Comparison of ENCODE assay signal across 9 cellular contexts in the genomic region with DNA sequence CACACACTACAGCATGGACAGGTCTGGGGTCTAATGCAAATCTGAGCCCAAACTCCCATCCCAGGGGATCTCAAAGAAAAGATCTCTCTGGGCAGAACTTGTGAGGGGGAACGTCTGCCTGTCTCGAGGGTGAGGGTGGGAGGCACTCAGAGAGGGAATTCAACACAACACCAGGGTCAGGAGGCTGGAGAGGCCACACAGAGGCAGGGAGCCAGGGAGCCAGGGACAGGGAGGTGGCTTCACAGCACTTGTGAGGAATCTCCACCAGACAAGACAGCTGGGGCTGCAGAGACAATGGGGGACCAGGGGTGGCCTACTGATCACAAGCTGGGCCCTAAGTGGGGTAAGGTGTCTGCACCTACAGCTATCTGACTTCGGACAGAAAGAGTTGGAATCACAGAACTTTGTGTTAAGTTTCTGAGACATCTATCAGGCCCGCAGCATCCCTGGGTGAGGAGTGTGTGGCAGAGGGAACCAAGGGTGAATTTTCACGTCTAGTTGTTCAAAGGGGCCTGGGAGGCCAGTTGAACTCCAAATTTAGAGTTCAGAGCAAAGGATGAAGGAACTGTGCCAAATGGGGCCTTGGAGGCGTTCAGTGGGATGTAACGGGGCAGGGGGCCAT. TPM values are rescaled to one million over a fixed set of nuclear protein-coding genes. Genes with fewer than 3 reads are reported as not detected.
DNase-seq lines count a peak whose midpoint lies in the region; ATAC-seq, FAIRE-seq and TF ChIP-seq lines count a peak whose summit lies in the region.
"Had no signal": no experiment of that assay in that cellular context is flagged by ENCODE, and none has a peak within 500 bp of the region (broad histone marks: within the 10 kb centered on the region; RNA-seq: fewer than 3 reads in every experiment).

No MANE protein-coding gene starts in this region.

- H3K23ac ChIP-seq in H1 (ENCODE audit: insufficient read length), result no peak overlapping the region

- H3K27ac Mint-ChIP-seq in nephron progenitor cell, result peak overlapping the region; percentile 87

- H2BK15ac ChIP-seq in H1 (ENCODE audit: low read length), result 0 out of 2 replicates have a peak overlapping the region, but pooled peaks have one; percentile 16

- peak overlapping the region; percentile 99 for H3K4me3 Mint-ChIP-seq in nephron progenitor cell

- peak overlapping the region; percentile 80 for H3K27ac ChIP-seq in C4-2B
- peak overlapping the region; percentile 30; the same call in 1 of the 2 replicates for H3K27ac ChIP-seq in H1 (ENCODE audit: low read depth, low read length)

- no peaks in the 10 kb centered on the region for H3K9me3 ChIP-seq in H1 (ENCODE audit: insufficient read depth in 2 of 2, low read depth in 1 of 2, low read length in 1 of 2)

- TF ChIP-seq POLR2A in H1 (IDR thresholded peaks at IDR 0.05; ENCODE audit: control extremely low read depth in 1 of 2, low read depth in 2 of 2, low read length in 2 of 2), result no peak

- H3K79me1 ChIP-seq in H1 (ENCODE audit: low read depth, low read length), result peaks cover 22% of the 10 kb centered on the region

- peaks cover 17% of the 10 kb centered on the region for H3K36me3 Mint-ChIP-seq in nephron progenitor cell (ENCODE audit: low read depth)

- 52% methylated on average over 7 of the region's 7 CpGs; no CpG with 5 or more reads in 1 of the 2 experiments for WGBS in H1 (ENCODE audit: extremely low coverage in 1 of 2, insufficient coverage in 1 of 2, insufficient read length in 1 of 2, insufficient replicate concordance in 2 of 2, low coverage in 1 of 2, low lambda C conversion rate in 2 of 2, missing lambda C conversion rate in 1 of 2), 2 experiments

- no peak overlapping the region for H2BK120ac ChIP-seq in H1 (replicated peaks; ENCODE audit: low read depth, low read length)

- H2BK20ac ChIP-seq in H1 (ENCODE audit: low read length), result no peak overlapping the region

- TF ChIP-seq CTCF in C4-2B (conservative IDR thresholded peaks at IDR 0.05) (no peak), H1 (IDR thresholded peaks at IDR 0.05; ENCODE audit: control extremely low read depth in 1 of 3, insufficient read depth in 1 of 3, low read depth in 1 of 3, low read length in 3 of 3) (no peak), nephron progenitor cell (IDR thresholded peaks at IDR 0.05) (no peak)

- H3K56ac ChIP-seq in H1 (replicated peaks; ENCODE audit: insufficient read length, low read depth, low read length), result no peak overlapping the region

- peaks cover 25% of the 10 kb centered on the region for H3K4me1 Mint-ChIP-seq in nephron progenitor cell

- H2AFZ ChIP-seq in H1 (ENCODE audit: low read length), result no peak overlapping the region

- H4K20me1 ChIP-seq in H1 (replicated peaks in 1 of 2; ENCODE audit: control insufficient read depth in 1 of 2, insufficient read depth in 2 of 2, low read length in 2 of 2), result peaks cover 11 to 12% of the 10 kb centered on the region in 2 experiments

- H3K27me3 ChIP-seq in H1 (replicated peaks in 1 of 4; ENCODE audit: control insufficient read depth in 3 of 4, extremely low read depth in 1 of 4, insufficient read depth in 3 of 4, low read length in 3 of 4), result no peaks in the 10 kb centered on the region; a peak in 1 of 7 replicates

- peaks cover 0 to 13% (median 8%) of the 10 kb centered on the region in 4 experiments; a peak in 6 of 7 replicates for H3K4me1 ChIP-seq in H1 (replicated peaks in 1 of 4; ENCODE audit: control insufficient read depth in 3 of 4, insufficient read depth in 4 of 4, low read length in 3 of 4)

- peak; percentile 15 for DNase-seq in NAMALWA (ENCODE audit: low spot score)
- DNase-seq in H1 (ENCODE audit: low read depth in 1 of 2, low spot score in 2 of 2), result no peak
- no peak for DNase-seq in nephron progenitor cell
- no peak for DNase-seq in NCI-H146 treated with DMSO at 0.1 percent for 48 hours (lab: John Stamatoyannopoulos, UW; ENCODE audit: unreplicated experiment)
- no peak for DNase-seq in COLO668 (lab: John Stamatoyannopoulos, UW; ENCODE audit: unreplicated experiment)
- DNase-seq in NCI-H1417 (lab: John Stamatoyannopoulos, UW), result no peak
- DNase-seq: SW 1271 had no signal

- POLR2A ChIA-PET in H1 (lab: Charles Lee; ENCODE audit: partially characterized antibody), result interaction anchor here (1.2 to 5.0 kb wide), 3 partner anchors 12 to 52 kb away, joined by 3 to 71 read pairs (median 5); a partner anchor contains a TSS

- H3K23me2 ChIP-seq in H1 (ENCODE audit: low read depth, low read length), result peaks cover 10% of the 10 kb centered on the region

- no peak overlapping the region for H4K91ac ChIP-seq in H1 (replicated peaks; ENCODE audit: insufficient read length, low read length)

- H3K36me3 ChIP-seq in H1 (ENCODE audit: control insufficient read depth in 2 of 4, insufficient read depth in 4 of 4, low read length in 3 of 4), result peaks cover 1 to 9% (median 2%) of the 10 kb centered on the region in 4 experiments; a peak in 5 of 8 replicates

- no peak overlapping the region for H2AK5ac ChIP-seq in H1 (ENCODE audit: low read depth, low read length)

- no peak overlapping the region for H4K8ac ChIP-seq in H1 (ENCODE audit: extremely low read depth, insufficient read depth, low read length)

- H3K79me2 ChIP-seq in H1 (ENCODE audit: control insufficient read depth in 1 of 2, insufficient read depth in 2 of 2, low read length in 2 of 2), result peaks cover 0 to 29% of the 10 kb centered on the region in 2 experiments; a peak in 2 of 4 replicates

- CTCF ChIA-PET in H1 (lab: Charles Lee; ENCODE audit: partially characterized antibody), result interaction anchor here (1.3 to 5.1 kb wide), 3 partner anchors 11 to 181 kb away, joined by 3 to 28 read pairs (median 6); a partner anchor contains a TSS

- H3K4me2 ChIP-seq in H1 (ENCODE audit: insufficient read depth in 1 of 2, low read depth in 2 of 2, low read length in 2 of 2), result peak overlapping the region; percentile 90 to 91

- H2BK5ac ChIP-seq in H1 (ENCODE audit: low read depth, low read length), result no peak overlapping the region

- peaks cover 4% of the 10 kb centered on the region for H3K27me3 Mint-ChIP-seq in nephron progenitor cell (ENCODE audit: low read depth, poor library complexity)

- TF ChIP-seq EP300 in H1 (IDR thresholded peaks at IDR 0.05; ENCODE audit: borderline replicate concordance in 1 of 2, low read depth in 2 of 2, low read length in 2 of 2), result no peak

- peak overlapping the region; percentile 64 to 89 (median 76) for H3K4me3 ChIP-seq in H1 (ENCODE audit: extremely low read depth in 1 of 4, insufficient read depth in 2 of 4, low read depth in 3 of 4, low read length in 4 of 4)

- H3K9ac ChIP-seq in H1 (replicated peaks in 1 of 4; ENCODE audit: extremely low read depth in 1 of 4, low read depth in 3 of 4, low read length in 3 of 4), result peak overlapping the region in 3 of 4 experiments; percentile 34 to 80 (median 71); a peak in 5 of 7 replicates

- H3K9me3 Mint-ChIP-seq in nephron progenitor cell, result peaks cover 1% of the 10 kb centered on the region

- TF ChIP-seq RAD21 in H1 (IDR thresholded peaks at IDR 0.05 in 1 of 2, conservative IDR thresholded peaks at IDR 0.05 in 1 of 2; ENCODE audit: low read depth in 2 of 2, low read length in 2 of 2), result no peak

- H2BK12ac ChIP-seq in H1 (ENCODE audit: low read depth, low read length), result no peak overlapping the region

- no peak for ATAC-seq in HG02571 (IDR thresholded peaks at IDR 0.05; ENCODE audit: unreplicated experiment)

- no peak overlapping the region for H3K4ac ChIP-seq in H1 (replicated peaks; ENCODE audit: insufficient read length, low read depth, low read length)

- H4K5ac ChIP-seq in H1 (ENCODE audit: insufficient read length, low read depth, low read length), result no peak overlapping the region

- H3K14ac ChIP-seq in H1 (ENCODE audit: insufficient read length), result no peak overlapping the region

- H3K18ac ChIP-seq in H1 (ENCODE audit: extremely low read depth, low read length), result no peak overlapping the region; the same call in 1 of the 2 replicates

- no peak for FAIRE-seq in H1 (lab: Jason Lieb, UNC)

RNA-seq across cellular contexts. Expression of a gene that starts 12.7 kb away (rescaled TPM):
- total RNA-seq in H1 (2021; fragmentation: NEBNext Ultra II Directional; extraction: Animal tissue kit (Norgen Biotek cat#: 25700)), result 127 and 138 TPM in 2 replicates
- polyA plus RNA-seq in H1 (2011; rRNA removed), result 75.1 and 149 TPM in 2 replicates
- 130 TPM for polyA plus RNA-seq in H1 (2011; cell fraction: cytosol; rRNA removed)
- 1,038 TPM for polyA plus RNA-seq in H1 (2011; cell fraction: nucleus; rRNA removed)
- polyA plus RNA-seq in H1 (2012, experiment 1 of 2), result 104 to 148 TPM (median 127 TPM) in 4 replicates
- 45.6 TPM for polyA plus RNA-seq in H1 (2012, experiment 2 of 2)
- 108 TPM for polyA plus RNA-seq in H1 (2013, experiment 1 of 2)
- 92.0 TPM for polyA plus RNA-seq in H1 (2013, experiment 2 of 2)
- polyA minus RNA-seq in H1 (2011; rRNA and poly(A)+ RNA removed), result 112 and 116 TPM in 2 replicates
- 69.8 TPM for polyA minus RNA-seq in H1 (2011; cell fraction: cytosol; rRNA and poly(A)+ RNA removed)
- polyA minus RNA-seq in H1 (2011; cell fraction: nucleus; rRNA and poly(A)+ RNA removed), result 218 TPM

RNA-seq across cellular contexts. Expression of a gene that starts 18.2 kb away (rescaled TPM):
- 33.2 and 34.4 TPM in 2 replicates for total RNA-seq in H1 (2021; fragmentation: NEBNext Ultra II Directional; extraction: Animal tissue kit (Norgen Biotek cat#: 25700))
- 12.5 and 22.7 TPM in 2 replicates for polyA plus RNA-seq in H1 (2011; rRNA removed)
- 11.9 TPM for polyA plus RNA-seq in H1 (2011; cell fraction: cytosol; rRNA removed)
- 33.7 TPM for polyA plus RNA-seq in H1 (2011; cell fraction: nucleus; rRNA removed)
- polyA plus RNA-seq in H1 (2012, experiment 1 of 2), result 19.0 to 28.5 TPM (median 25.3 TPM) in 4 replicates
- 19.5 TPM for polyA plus RNA-seq in H1 (2012, experiment 2 of 2)
- 21.0 TPM for polyA plus RNA-seq in H1 (2013, experiment 1 of 2)
- 20.8 TPM for polyA plus RNA-seq in H1 (2013, experiment 2 of 2)
- polyA minus RNA-seq in H1 (2011; rRNA and poly(A)+ RNA removed), result 4.1 and 4.7 TPM in 2 replicates
- 16.7 TPM for polyA minus RNA-seq in H1 (2011; cell fraction: cytosol; rRNA and poly(A)+ RNA removed)
- polyA minus RNA-seq in H1 (2011; cell fraction: nucleus; rRNA and poly(A)+ RNA removed), result 12.7 TPM

RNA-seq across cellular contexts. Expression of a gene that starts 32.8 kb away (rescaled TPM):
- total RNA-seq in H1 (2021; fragmentation: NEBNext Ultra II Directional; extraction: Animal tissue kit (Norgen Biotek cat#: 25700)), result 0.19 TPM in 2 replicates
- 0.63 and 2.4 TPM in 2 replicates for polyA plus RNA-seq in H1 (2011; rRNA removed)
- polyA plus RNA-seq in H1 (2011; cell fraction: cytosol; rRNA removed), result 0.57 TPM
- 2.5 TPM for polyA plus RNA-seq in H1 (2011; cell fraction: nucleus; rRNA removed)
- 0.20 to 0.94 TPM (median 0.53 TPM) in 4 replicates for polyA plus RNA-seq in H1 (2012, experiment 1 of 2)
- 0.47 TPM for polyA plus RNA-seq in H1 (2012, experiment 2 of 2)
- polyA plus RNA-seq in H1 (2013, experiment 1 of 2), result 0.67 TPM
- 0.64 TPM for polyA plus RNA-seq in H1 (2013, experiment 2 of 2)
- 0.16 TPM in 1 of 2 replicates, not detected in the other for polyA minus RNA-seq in H1 (2011; rRNA and poly(A)+ RNA removed)
- not detected for polyA minus RNA-seq in H1 (2011; cell fraction: cytosol; rRNA and poly(A)+ RNA removed)
- 0.50 TPM for polyA minus RNA-seq in H1 (2011; cell fraction: nucleus; rRNA and poly(A)+ RNA removed)

RNA-seq across cellular contexts. Expression of a gene that starts 47.8 kb away (rescaled TPM):
- total RNA-seq in H1 (2021; fragmentation: NEBNext Ultra II Directional; extraction: Animal tissue kit (Norgen Biotek cat#: 25700)), result not detected in 2 replicates
- polyA plus RNA-seq in H1 (2011; rRNA removed), result not detected in 2 replicates
- polyA plus RNA-seq in H1 (2011; cell fraction: cytosol; rRNA removed), result not detected
- polyA plus RNA-seq in H1 (2011; cell fraction: nucleus; rRNA removed), result not detected
- polyA plus RNA-seq in H1 (2012, experiment 1 of 2), result not detected in 4 replicates
- polyA plus RNA-seq in H1 (2012, experiment 2 of 2), result not detected
- polyA plus RNA-seq in H1 (2013, experiment 1 of 2), result 0.02 TPM
- polyA plus RNA-seq in H1 (2013, experiment 2 of 2), result not detected
- not detected in 2 replicates for polyA minus RNA-seq in H1 (2011; rRNA and poly(A)+ RNA removed)
- not detected for polyA minus RNA-seq in H1 (2011; cell fraction: cytosol; rRNA and poly(A)+ RNA removed)
- not detected for polyA minus RNA-seq in H1 (2011; cell fraction: nucleus; rRNA and poly(A)+ RNA removed)

RNA-seq across cellular contexts. Expression of a gene that starts 51.9 kb away (rescaled TPM):
- 41.0 and 41.3 TPM in 2 replicates for total RNA-seq in H1 (2021; fragmentation: NEBNext Ultra II Directional; extraction: Animal tissue kit (Norgen Biotek cat#: 25700))
- polyA plus RNA-seq in H1 (2011; rRNA removed), result 17.0 and 20.8 TPM in 2 replicates
- polyA plus RNA-seq in H1 (2011; cell fraction: cytosol; rRNA removed), result 21.3 TPM
- polyA plus RNA-seq in H1 (2011; cell fraction: nucleus; rRNA removed), result 40.5 TPM
- 21.9 to 26.0 TPM (median 24.2 TPM) in 4 replicates for polyA plus RNA-seq in H1 (2012, experiment 1 of 2)
- polyA plus RNA-seq in H1 (2012, experiment 2 of 2), result 9.4 TPM
- 18.7 TPM for polyA plus RNA-seq in H1 (2013, experiment 1 of 2)
- 18.2 TPM for polyA plus RNA-seq in H1 (2013, experiment 2 of 2)
- 10.3 and 11.2 TPM in 2 replicates for polyA minus RNA-seq in H1 (2011; rRNA and poly(A)+ RNA removed)
- polyA minus RNA-seq in H1 (2011; cell fraction: cytosol; rRNA and poly(A)+ RNA removed), result 16.2 TPM
- polyA minus RNA-seq in H1 (2011; cell fraction: nucleus; rRNA and poly(A)+ RNA removed), result 15.7 TPM
